In the genomic region with DNA sequence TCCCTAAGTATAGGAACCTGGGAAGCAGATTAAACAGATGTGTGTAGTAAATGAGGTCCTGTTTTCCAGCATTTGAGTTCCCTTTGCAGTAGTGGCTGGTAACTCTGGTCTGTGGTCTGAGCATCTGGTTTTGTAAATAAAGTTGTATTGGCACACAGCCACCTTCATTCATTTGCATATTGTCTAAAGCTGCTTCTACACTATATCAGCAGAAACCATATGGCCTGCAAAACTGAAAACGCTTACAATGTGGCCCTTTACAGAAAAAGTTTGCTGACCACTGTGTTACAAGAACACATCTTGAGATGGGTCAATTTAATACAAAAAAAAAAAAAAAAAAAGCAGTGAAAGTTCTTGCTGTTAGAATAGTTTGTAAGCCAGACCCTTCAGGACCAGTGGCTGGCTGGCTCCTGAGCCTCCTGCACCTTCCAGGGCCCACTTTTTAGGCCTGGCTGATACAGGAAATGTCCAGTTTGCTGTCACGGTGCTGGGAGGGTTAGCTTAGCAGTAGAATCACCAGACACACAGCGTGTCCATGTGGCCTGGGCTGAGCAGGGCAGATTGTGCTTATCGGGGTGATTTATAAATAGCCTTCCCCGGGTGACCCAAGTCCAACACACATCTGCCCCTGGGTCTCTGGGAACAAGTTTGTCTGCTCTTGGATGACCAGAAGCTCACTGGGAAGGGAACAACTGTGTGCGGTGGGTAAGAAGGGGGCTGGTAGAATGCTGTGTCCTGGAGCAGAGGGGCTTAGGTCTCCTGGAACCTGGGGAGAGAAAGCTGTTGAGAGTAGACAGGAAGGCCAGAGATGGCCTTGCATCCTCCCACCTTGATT, we compare ENCODE assay signal across 1 cellular context.
A peak's percentile ranks its signal among the peaks of the same experiment; 100 is the strongest.
TF ChIP-seq lines count a peak whose summit lies in the region.

No MANE protein-coding gene starts in this region.

TF ChIP-seq in K562, 482 proteins besides CTCF, POLR2A, EP300 and RAD21 (continued from another document and continues in another):
- TF ChIP-seq, protein P1, sequence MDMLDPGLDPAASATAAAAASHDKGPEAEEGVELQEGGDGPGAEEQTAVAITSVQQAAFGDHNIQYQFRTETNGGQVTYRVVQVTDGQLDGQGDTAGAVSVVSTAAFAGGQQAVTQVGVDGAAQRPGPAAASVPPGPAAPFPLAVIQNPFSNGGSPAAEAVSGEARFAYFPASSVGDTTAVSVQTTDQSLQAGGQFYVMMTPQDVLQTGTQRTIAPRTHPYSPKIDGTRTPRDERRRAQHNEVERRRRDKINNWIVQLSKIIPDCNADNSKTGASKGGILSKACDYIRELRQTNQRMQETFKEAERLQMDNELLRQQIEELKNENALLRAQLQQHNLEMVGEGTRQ (CRISPR knock-in tag; IDR thresholded peaks at IDR 0.05) = 0 out of 2 replicates have a peak, but pooled peaks have one; percentile 6
- TF ChIP-seq ZFP30 (CRISPR knock-in tag; IDR thresholded peaks at IDR 0.05; ENCODE audit: borderline replicate concordance) (no peak), EHMT2 (IDR thresholded peaks at IDR 0.05) (peak; percentile 66), ZFX (CRISPR knock-in tag; IDR thresholded peaks at IDR 0.05) (peak; percentile 84), CHD2 (IDR thresholded peaks at IDR 0.05; ENCODE audit: low read depth, low read length) (peak; percentile 25; the same call in 1 of the 2 replicates), NELFE (IDR thresholded peaks at IDR 0.05; ENCODE audit: insufficient read depth, insufficient read length) (no peak), SIN3A (IDR thresholded peaks at IDR 0.05; ENCODE audit: borderline replicate concordance in 2 of 2, control insufficient read depth in 1 of 2, low read depth in 2 of 2, low read length in 2 of 2) (peak in 1 of 2 experiments; percentile 15; a peak in 1 of 4 replicates), SPI1 (IDR thresholded peaks at IDR 0.05; ENCODE audit: borderline replicate concordance, low read depth, low read length) (peak; percentile 46; the same call in 1 of the 2 replicates), FOXA1 (IDR thresholded peaks at IDR 0.05; ENCODE audit: borderline replicate concordance) (no peak), ZBTB17 (CRISPR knock-in tag; IDR thresholded peaks at IDR 0.05) (peak; percentile 66; the same call in 1 of the 2 replicates), NR2C2 (CRISPR knock-in tag; IDR thresholded peaks at IDR 0.05) (no peak), NR2C2 (tag; IDR thresholded peaks at IDR 0.05) (peak; percentile 51; the same call in 1 of the 2 replicates), ZNF23 (CRISPR knock-in tag; IDR thresholded peaks at IDR 0.05) (peak; percentile 22; the same call in 1 of the 2 replicates), SUPT5H (IDR thresholded peaks at IDR 0.05) (peak; percentile 31; the same call in 1 of the 2 replicates), CREB1 (IDR thresholded peaks at IDR 0.05) (peak; percentile 50), CREB1 (CRISPR knock-in tag; IDR thresholded peaks at IDR 0.05) (no peak), LARP7 (IDR thresholded peaks at IDR 0.05) (0 out of 2 replicates have a peak, but pooled peaks have one; percentile 18), ZNF239 (CRISPR knock-in tag; IDR thresholded peaks at IDR 0.05) (0 out of 2 replicates have a peak, but pooled peaks have one; percentile 10), GATA2 (CRISPR knock-in tag; IDR thresholded peaks at IDR 0.05) (peak; percentile 92), L3MBTL2 (IDR thresholded peaks at IDR 0.05) (peak; percentile 80), ZNF263 (CRISPR knock-in tag; IDR thresholded peaks at IDR 0.05; ENCODE audit: borderline replicate concordance) (0 out of 2 replicates have a peak, but pooled peaks have one; percentile 27), RUNX1 (IDR thresholded peaks at IDR 0.05; ENCODE audit: low read depth) (peak; percentile 48; the same call in 1 of the 2 replicates), ZNF316 (IDR thresholded peaks at IDR 0.05) (peak; percentile 76), ARNT (IDR thresholded peaks at IDR 0.05) (peak in 1 of 2 experiments; percentile 78; a peak in 3 of 4 replicates), KDM1A (IDR thresholded peaks at IDR 0.05) (peak; percentile 68 to 71; a peak in 3 of 4 replicates), ZNF584 (CRISPR knock-in tag; IDR thresholded peaks at IDR 0.05; ENCODE audit: low read depth) (peak; percentile 86; the same call in 1 of the 2 replicates), YY1 (IDR thresholded peaks at IDR 0.05; ENCODE audit: borderline replicate concordance in 1 of 3, control insufficient read depth in 1 of 3, extremely low read depth in 1 of 3, insufficient read depth in 3 of 3, insufficient read length in 1 of 3, insufficient replicate concordance in 2 of 3, low read depth in 1 of 3, low read length in 2 of 3) (peak in 1 of 3 experiments; percentile 36), NFE2L1 (tag; IDR thresholded peaks at IDR 0.05; ENCODE audit: borderline replicate concordance, low read depth) (no peak), MEIS2 (IDR thresholded peaks at IDR 0.05; ENCODE audit: partially characterized antibody) (peak; percentile 88), TAL1 (IDR thresholded peaks at IDR 0.05) (peak; percentile 92), HDAC2 (IDR thresholded peaks at IDR 0.05) (peak; percentile 86), DNMT1 (IDR thresholded peaks at IDR 0.05) (0 out of 2 replicates have a peak, but pooled peaks have one; percentile 9), JUN (IDR thresholded peaks at IDR 0.05; ENCODE audit: borderline replicate concordance, low read depth, low read length) (no peak; the same call in 1 of the 2 replicates), JUN (CRISPR knock-in tag; IDR thresholded peaks at IDR 0.05; ENCODE audit: borderline replicate concordance) (no peak), NFIC (IDR thresholded peaks at IDR 0.05) (peak; percentile 97), NCOR1 (IDR thresholded peaks at IDR 0.05) (peak; percentile 97), HNRNPLL (IDR thresholded peaks at IDR 0.05; ENCODE audit: low read depth, low read length, poor library complexity, severe bottlenecking) (peak; percentile 58)
- TF ChIP-seq, protein P2, sequence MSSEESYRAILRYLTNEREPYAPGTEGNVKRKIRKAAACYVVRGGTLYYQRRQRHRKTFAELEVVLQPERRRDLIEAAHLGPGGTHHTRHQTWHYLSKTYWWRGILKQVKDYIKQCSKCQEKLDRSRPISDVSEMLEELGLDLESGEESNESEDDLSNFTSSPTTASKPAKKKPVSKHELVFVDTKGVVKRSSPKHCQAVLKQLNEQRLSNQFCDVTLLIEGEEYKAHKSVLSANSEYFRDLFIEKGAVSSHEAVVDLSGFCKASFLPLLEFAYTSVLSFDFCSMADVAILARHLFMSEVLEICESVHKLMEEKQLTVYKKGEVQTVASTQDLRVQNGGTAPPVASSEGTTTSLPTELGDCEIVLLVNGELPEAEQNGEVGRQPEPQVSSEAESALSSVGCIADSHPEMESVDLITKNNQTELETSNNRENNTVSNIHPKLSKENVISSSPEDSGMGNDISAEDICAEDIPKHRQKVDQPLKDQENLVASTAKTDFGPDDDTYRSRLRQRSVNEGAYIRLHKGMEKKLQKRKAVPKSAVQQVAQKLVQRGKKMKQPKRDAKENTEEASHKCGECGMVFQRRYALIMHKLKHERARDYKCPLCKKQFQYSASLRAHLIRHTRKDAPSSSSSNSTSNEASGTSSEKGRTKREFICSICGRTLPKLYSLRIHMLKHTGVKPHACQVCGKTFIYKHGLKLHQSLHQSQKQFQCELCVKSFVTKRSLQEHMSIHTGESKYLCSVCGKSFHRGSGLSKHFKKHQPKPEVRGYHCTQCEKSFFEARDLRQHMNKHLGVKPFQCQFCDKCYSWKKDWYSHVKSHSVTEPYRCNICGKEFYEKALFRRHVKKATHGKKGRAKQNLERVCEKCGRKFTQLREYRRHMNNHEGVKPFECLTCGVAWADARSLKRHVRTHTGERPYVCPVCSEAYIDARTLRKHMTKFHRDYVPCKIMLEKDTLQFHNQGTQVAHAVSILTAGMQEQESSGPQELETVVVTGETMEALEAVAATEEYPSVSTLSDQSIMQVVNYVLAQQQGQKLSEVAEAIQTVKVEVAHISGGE (CRISPR knock-in tag; IDR thresholded peaks at IDR 0.05) = peak in 1 of 3 experiments; percentile 49; a peak in 1 of 6 replicates
- TF ChIP-seq, protein P3, sequence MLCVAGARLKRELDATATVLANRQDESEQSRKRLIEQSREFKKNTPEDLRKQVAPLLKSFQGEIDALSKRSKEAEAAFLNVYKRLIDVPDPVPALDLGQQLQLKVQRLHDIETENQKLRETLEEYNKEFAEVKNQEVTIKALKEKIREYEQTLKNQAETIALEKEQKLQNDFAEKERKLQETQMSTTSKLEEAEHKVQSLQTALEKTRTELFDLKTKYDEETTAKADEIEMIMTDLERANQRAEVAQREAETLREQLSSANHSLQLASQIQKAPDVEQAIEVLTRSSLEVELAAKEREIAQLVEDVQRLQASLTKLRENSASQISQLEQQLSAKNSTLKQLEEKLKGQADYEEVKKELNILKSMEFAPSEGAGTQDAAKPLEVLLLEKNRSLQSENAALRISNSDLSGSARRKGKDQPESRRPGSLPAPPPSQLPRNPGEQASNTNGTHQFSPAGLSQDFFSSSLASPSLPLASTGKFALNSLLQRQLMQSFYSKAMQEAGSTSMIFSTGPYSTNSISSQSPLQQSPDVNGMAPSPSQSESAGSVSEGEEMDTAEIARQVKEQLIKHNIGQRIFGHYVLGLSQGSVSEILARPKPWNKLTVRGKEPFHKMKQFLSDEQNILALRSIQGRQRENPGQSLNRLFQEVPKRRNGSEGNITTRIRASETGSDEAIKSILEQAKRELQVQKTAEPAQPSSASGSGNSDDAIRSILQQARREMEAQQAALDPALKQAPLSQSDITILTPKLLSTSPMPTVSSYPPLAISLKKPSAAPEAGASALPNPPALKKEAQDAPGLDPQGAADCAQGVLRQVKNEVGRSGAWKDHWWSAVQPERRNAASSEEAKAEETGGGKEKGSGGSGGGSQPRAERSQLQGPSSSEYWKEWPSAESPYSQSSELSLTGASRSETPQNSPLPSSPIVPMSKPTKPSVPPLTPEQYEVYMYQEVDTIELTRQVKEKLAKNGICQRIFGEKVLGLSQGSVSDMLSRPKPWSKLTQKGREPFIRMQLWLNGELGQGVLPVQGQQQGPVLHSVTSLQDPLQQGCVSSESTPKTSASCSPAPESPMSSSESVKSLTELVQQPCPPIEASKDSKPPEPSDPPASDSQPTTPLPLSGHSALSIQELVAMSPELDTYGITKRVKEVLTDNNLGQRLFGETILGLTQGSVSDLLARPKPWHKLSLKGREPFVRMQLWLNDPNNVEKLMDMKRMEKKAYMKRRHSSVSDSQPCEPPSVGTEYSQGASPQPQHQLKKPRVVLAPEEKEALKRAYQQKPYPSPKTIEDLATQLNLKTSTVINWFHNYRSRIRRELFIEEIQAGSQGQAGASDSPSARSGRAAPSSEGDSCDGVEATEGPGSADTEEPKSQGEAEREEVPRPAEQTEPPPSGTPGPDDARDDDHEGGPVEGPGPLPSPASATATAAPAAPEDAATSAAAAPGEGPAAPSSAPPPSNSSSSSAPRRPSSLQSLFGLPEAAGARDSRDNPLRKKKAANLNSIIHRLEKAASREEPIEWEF (CRISPR knock-in tag; IDR thresholded peaks at IDR 0.05) = 0 out of 2 replicates have a peak, but pooled peaks have one; percentile 38
- TF ChIP-seq, protein P4, sequence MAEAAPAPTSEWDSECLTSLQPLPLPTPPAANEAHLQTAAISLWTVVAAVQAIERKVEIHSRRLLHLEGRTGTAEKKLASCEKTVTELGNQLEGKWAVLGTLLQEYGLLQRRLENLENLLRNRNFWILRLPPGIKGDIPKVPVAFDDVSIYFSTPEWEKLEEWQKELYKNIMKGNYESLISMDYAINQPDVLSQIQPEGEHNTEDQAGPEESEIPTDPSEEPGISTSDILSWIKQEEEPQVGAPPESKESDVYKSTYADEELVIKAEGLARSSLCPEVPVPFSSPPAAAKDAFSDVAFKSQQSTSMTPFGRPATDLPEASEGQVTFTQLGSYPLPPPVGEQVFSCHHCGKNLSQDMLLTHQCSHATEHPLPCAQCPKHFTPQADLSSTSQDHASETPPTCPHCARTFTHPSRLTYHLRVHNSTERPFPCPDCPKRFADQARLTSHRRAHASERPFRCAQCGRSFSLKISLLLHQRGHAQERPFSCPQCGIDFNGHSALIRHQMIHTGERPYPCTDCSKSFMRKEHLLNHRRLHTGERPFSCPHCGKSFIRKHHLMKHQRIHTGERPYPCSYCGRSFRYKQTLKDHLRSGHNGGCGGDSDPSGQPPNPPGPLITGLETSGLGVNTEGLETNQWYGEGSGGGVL (CRISPR knock-in tag; IDR thresholded peaks at IDR 0.05) = no peak
- TF ChIP-seq, protein P5, sequence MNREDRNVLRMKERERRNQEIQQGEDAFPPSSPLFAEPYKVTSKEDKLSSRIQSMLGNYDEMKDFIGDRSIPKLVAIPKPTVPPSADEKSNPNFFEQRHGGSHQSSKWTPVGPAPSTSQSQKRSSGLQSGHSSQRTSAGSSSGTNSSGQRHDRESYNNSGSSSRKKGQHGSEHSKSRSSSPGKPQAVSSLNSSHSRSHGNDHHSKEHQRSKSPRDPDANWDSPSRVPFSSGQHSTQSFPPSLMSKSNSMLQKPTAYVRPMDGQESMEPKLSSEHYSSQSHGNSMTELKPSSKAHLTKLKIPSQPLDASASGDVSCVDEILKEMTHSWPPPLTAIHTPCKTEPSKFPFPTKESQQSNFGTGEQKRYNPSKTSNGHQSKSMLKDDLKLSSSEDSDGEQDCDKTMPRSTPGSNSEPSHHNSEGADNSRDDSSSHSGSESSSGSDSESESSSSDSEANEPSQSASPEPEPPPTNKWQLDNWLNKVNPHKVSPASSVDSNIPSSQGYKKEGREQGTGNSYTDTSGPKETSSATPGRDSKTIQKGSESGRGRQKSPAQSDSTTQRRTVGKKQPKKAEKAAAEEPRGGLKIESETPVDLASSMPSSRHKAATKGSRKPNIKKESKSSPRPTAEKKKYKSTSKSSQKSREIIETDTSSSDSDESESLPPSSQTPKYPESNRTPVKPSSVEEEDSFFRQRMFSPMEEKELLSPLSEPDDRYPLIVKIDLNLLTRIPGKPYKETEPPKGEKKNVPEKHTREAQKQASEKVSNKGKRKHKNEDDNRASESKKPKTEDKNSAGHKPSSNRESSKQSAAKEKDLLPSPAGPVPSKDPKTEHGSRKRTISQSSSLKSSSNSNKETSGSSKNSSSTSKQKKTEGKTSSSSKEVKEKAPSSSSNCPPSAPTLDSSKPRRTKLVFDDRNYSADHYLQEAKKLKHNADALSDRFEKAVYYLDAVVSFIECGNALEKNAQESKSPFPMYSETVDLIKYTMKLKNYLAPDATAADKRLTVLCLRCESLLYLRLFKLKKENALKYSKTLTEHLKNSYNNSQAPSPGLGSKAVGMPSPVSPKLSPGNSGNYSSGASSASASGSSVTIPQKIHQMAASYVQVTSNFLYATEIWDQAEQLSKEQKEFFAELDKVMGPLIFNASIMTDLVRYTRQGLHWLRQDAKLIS (CRISPR knock-in tag; IDR thresholded peaks at IDR 0.05) = no peak; the same call in 1 of the 2 replicates
- TF ChIP-seq, protein P6, sequence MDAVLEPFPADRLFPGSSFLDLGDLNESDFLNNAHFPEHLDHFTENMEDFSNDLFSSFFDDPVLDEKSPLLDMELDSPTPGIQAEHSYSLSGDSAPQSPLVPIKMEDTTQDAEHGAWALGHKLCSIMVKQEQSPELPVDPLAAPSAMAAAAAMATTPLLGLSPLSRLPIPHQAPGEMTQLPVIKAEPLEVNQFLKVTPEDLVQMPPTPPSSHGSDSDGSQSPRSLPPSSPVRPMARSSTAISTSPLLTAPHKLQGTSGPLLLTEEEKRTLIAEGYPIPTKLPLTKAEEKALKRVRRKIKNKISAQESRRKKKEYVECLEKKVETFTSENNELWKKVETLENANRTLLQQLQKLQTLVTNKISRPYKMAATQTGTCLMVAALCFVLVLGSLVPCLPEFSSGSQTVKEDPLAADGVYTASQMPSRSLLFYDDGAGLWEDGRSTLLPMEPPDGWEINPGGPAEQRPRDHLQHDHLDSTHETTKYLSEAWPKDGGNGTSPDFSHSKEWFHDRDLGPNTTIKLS (IDR thresholded peaks at IDR 0.05; ENCODE audit: borderline replicate concordance, low read depth) = peak; percentile 39; the same call in 1 of the 2 replicates
- TF ChIP-seq, protein P7, sequence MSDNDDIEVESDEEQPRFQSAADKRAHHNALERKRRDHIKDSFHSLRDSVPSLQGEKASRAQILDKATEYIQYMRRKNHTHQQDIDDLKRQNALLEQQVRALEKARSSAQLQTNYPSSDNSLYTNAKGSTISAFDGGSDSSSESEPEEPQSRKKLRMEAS (CRISPR knock-in tag; IDR thresholded peaks at IDR 0.05) = peak; percentile 90
